In the genomic region with DNA sequence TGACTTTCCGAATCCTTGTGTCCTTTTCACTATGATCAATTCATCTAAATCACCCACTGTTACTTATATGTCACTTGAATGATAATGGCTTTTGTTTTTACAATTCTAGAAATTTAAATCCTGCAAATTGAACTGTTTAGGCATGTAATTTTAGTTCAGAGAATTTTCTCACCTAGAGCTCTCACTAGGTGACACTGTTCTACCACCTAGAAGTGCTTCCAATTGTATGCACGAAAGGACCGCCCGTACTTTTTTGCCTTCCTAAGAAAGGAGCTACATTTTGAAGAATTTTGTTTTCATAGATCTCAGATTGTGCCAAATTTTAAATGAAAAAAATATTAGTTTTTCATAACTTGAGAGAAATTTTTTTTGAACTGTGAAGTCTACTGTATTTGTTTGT, we compare ENCODE assay signal across 13 cellular contexts.
A peak's percentile ranks its signal among the peaks of the same experiment; 100 is the strongest.
DNase-seq lines count a peak whose midpoint lies in the region; ATAC-seq and TF ChIP-seq lines count a peak whose summit lies in the region.
"Had no signal": no experiment of that assay in that cellular context is flagged by ENCODE, and none has a peak within 500 bp of the region (broad histone marks: within the 10 kb centered on the region; RNA-seq: fewer than 3 reads in every experiment).

No MANE protein-coding gene starts in this region.

- ATAC-seq in aorta (ENCODE audit: low FRiP score) (no peak), GM21381 (IDR thresholded peaks at IDR 0.05; ENCODE audit: unreplicated experiment) (no peak), GM21723 (IDR thresholded peaks at IDR 0.05; ENCODE audit: unreplicated experiment) (no peak)

- TF ChIP-seq CTCF in cardiac muscle cell (IDR thresholded peaks at IDR 0.05; ENCODE audit: low read depth, low read length) (peak; percentile 20), OCI-LY7 (conservative IDR thresholded peaks at IDR 0.05; ENCODE audit: low read length) (peak; percentile 23; the same call in 1 of the 2 replicates), epithelial cell of esophagus (IDR thresholded peaks at IDR 0.05; ENCODE audit: insufficient read depth, low read depth, low read length, missing control alignments) (peak; percentile 30), smooth muscle cell (IDR thresholded peaks at IDR 0.05; ENCODE audit: borderline replicate concordance, insufficient read depth, poor library complexity, severe bottlenecking) (peak; percentile 13)

- no peak overlapping the region for H3K9ac ChIP-seq in smooth muscle cell (ENCODE audit: low read depth)

- intact Hi-C loops in cardiac septum (cut with DNase I) (loop anchor here (5.0 to 10.0 kb wide), 3 partner anchors 309 to 689 kb away; partner anchors contain the start of gene NPY1R), OCI-LY7 (cut with micrococcal nuclease; ENCODE audit: unreplicated experiment) (no loop called here), aorta (cut with DNase I) (loop anchor here (5.0 to 10.0 kb wide), 6 partner anchors 389 to 899 kb away; partner anchors contain the start of gene NPY1R (in 2 of the 2))

- no peaks in the 10 kb centered on the region for H4K20me1 ChIP-seq in OCI-LY7 (ENCODE audit: insufficient read depth, low read length)
- H4K20me1 ChIP-seq in smooth muscle cell (ENCODE audit: low read depth) = no peaks in the 10 kb centered on the region

- no peak overlapping the region for H3K4me3 ChIP-seq in cardiac muscle cell
- no peak overlapping the region for H3K4me3 ChIP-seq in OCI-LY7 (ENCODE audit: low read depth, low read length, poor library complexity, severe bottlenecking)
- H3K4me3 ChIP-seq in epithelial cell of esophagus (ENCODE audit: low read length) = no peak overlapping the region
- no peak overlapping the region for H3K4me3 ChIP-seq in smooth muscle cell
- H3K4me3 ChIP-seq in aorta (ENCODE audit: low read length in 2 of 2) = no peak overlapping the region
- H3K4me3 ChIP-seq: thyroid gland had no signal

- BruUV-seq in OCI-LY7 (replicated peaks; lab: Mats Ljungman, UMichigan) = no TSS peak

- no peaks in the 10 kb centered on the region for H3K4me1 ChIP-seq in cardiac muscle cell (ENCODE audit: low read depth)
- H3K4me1 ChIP-seq in OCI-LY7 (ENCODE audit: insufficient read depth, low read length, poor library complexity, severe bottlenecking) = no peaks in the 10 kb centered on the region
- no peaks in the 10 kb centered on the region for H3K4me1 ChIP-seq in smooth muscle cell (ENCODE audit: low read depth)
- no peaks in the 10 kb centered on the region for H3K4me1 ChIP-seq in aorta (ENCODE audit: control insufficient read depth in 1 of 2, insufficient read depth in 2 of 2, low read length in 2 of 2)
- H3K4me1 ChIP-seq: thyroid gland had no signal

- DNase-seq in cardiac muscle cell (ENCODE audit: low read depth in 1 of 2, low spot score in 1 of 2) (peak; percentile 21 to 41), cardiac septum (ENCODE audit: low spot score) (no peak), OCI-LY7 (ENCODE audit: low spot score) (no peak), epithelial cell of esophagus (ENCODE audit: low read depth) (peak; percentile 18), smooth muscle cell (lab: John Stamatoyannopoulos, UW; ENCODE audit: unreplicated experiment) (no peak), aorta (no peak)
- DNase-seq: activated CD8-positive, alpha-beta memory T cell treated with anti-CD3 and anti-CD28 coated beads, Interleukin-2, amount 50 U/mL, for 48 hours; EL; SHP77; thyroid gland had no signal

- no peaks in the 10 kb centered on the region for H3F3A ChIP-seq in smooth muscle cell (ENCODE audit: low read depth)

- H3K36me3 ChIP-seq in cardiac muscle cell (no peaks in the 10 kb centered on the region), OCI-LY7 (ENCODE audit: insufficient read depth, low read length) (no peaks in the 10 kb centered on the region), smooth muscle cell (ENCODE audit: low read depth) (no peaks in the 10 kb centered on the region), aorta (ENCODE audit: control insufficient read depth in 1 of 2, insufficient read depth in 2 of 2, low read length in 1 of 2) (no peaks in the 10 kb centered on the region)
- H3K36me3 ChIP-seq: thyroid gland had no signal

- CTCF ChIA-PET in OCI-LY7 (lab: Charles Lee; ENCODE audit: unreplicated experiment) = no interaction called here

- POLR2A ChIA-PET in OCI-LY7 (lab: Charles Lee) = no interaction called here

- WGBS in smooth muscle cell (ENCODE audit: low lambda C conversion rate) = 72% methylated on average over 4 of the region's 4 CpGs
- WGBS in aorta, 2 donors = 30 to 34% methylated on average over 4 of the region's 4 CpGs

- no peaks in the 10 kb centered on the region for H3K9me2 ChIP-seq in OCI-LY7 (ENCODE audit: insufficient read depth, low read length)

- H2AFZ ChIP-seq in OCI-LY7 (ENCODE audit: low read length) (no peak overlapping the region), smooth muscle cell (ENCODE audit: low read depth) (no peak overlapping the region)

- H3K27me3 ChIP-seq in cardiac muscle cell (no peaks in the 10 kb centered on the region), smooth muscle cell (ENCODE audit: low read depth) (no peaks in the 10 kb centered on the region), aorta (ENCODE audit: control insufficient read depth in 1 of 2, insufficient read depth in 2 of 2, low read length in 1 of 2) (no peaks in the 10 kb centered on the region)
- H3K27me3 ChIP-seq: thyroid gland had no signal

- H3K4me2 ChIP-seq in OCI-LY7 (ENCODE audit: low read length) (no peak overlapping the region), smooth muscle cell (no peak overlapping the region)

- H3K27ac ChIP-seq in cardiac muscle cell = no peak overlapping the region
- H3K27ac ChIP-seq in OCI-LY7 (ENCODE audit: low read depth, low read length, poor library complexity, severe bottlenecking) = no peak overlapping the region
- H3K27ac ChIP-seq in smooth muscle cell (ENCODE audit: low read depth) = no peak overlapping the region
- H3K27ac ChIP-seq in aorta (ENCODE audit: low read depth in 1 of 2, low read length in 2 of 2) = no peak overlapping the region
- H3K27ac ChIP-seq: epithelial cell of prostate, thyroid gland had no signal

- H3K79me2 ChIP-seq in OCI-LY7 (ENCODE audit: insufficient read depth, low read depth, low read length) = no peaks in the 10 kb centered on the region
- H3K79me2 ChIP-seq in smooth muscle cell (ENCODE audit: low read depth) = no peaks in the 10 kb centered on the region

- no peaks in the 10 kb centered on the region for H3K9me3 ChIP-seq in cardiac muscle cell (ENCODE audit: low read depth)
- no peaks in the 10 kb centered on the region for H3K9me3 ChIP-seq in OCI-LY7 (ENCODE audit: low read length)
- no peaks in the 10 kb centered on the region for H3K9me3 ChIP-seq in smooth muscle cell (replicated peaks; ENCODE audit: low read depth)
- H3K9me3 ChIP-seq in aorta (ENCODE audit: control insufficient read depth, low read length) = no peaks in the 10 kb centered on the region
- H3K9me3 ChIP-seq: thyroid gland had no signal

Comparison
In these comparisons a context has a peak if more than half of its experiments do, and no peak if none do; other contexts are left out.
1. DNase-seq: peak in cardiac muscle cell (2 of 2) and epithelial cell of esophagus (single experiment); none in cardiac septum (single experiment), OCI-LY7 (single experiment), smooth muscle cell (single experiment) and aorta (0 of 2).
2. Peak in every context shown above with its lines, with median percentiles within 50 percentile points of each other: CTCF ChIP-seq.